In genomic region chr9:20205821-20206220, GRCh38 we compare ENCODE assay signal across 15 cellular contexts.
A peak's percentile ranks its signal among the peaks of the same experiment; 100 is the strongest.
DNase-seq lines count a peak whose midpoint lies in the region; ATAC-seq and TF ChIP-seq lines count a peak whose summit lies in the region.
"Had no signal": no experiment of that assay in that cellular context is flagged by ENCODE, and none has a peak within 500 bp of the region (broad histone marks: within the 10 kb centered on the region; RNA-seq: fewer than 3 reads in every experiment).

No MANE protein-coding gene starts in this region.

- H3K27ac ChIP-seq in GM23248 (no peak overlapping the region), smooth muscle cell (ENCODE audit: low read depth) (peak overlapping the region; percentile 51)
- H3K27ac ChIP-seq: BLaER1, SK-N-MC had no signal

- no peaks in the 10 kb centered on the region for H3K9me2 ChIP-seq in GM23248 (ENCODE audit: insufficient read depth)

- H4K20me1 ChIP-seq in GM23248 (ENCODE audit: insufficient read depth) = no peaks in the 10 kb centered on the region
- H4K20me1 ChIP-seq in smooth muscle cell (ENCODE audit: low read depth) = no peaks in the 10 kb centered on the region
- H4K20me1 ChIP-seq: BLaER1 had no signal

- in situ Hi-C loops in GM23248 (cut with MboI) = no loop called here

- TF ChIP-seq CTCF in fibroblast of mammary gland (conservative IDR thresholded peaks at IDR 0.05; ENCODE audit: control insufficient read depth, insufficient read depth, low read depth, low read length) = no peak
- no peak for TF ChIP-seq CTCF in smooth muscle cell (IDR thresholded peaks at IDR 0.05; ENCODE audit: borderline replicate concordance, insufficient read depth, poor library complexity, severe bottlenecking)

- ATAC-seq in HG03571 (IDR thresholded peaks at IDR 0.05; ENCODE audit: unreplicated experiment) = no peak

- no peak overlapping the region for H3K4me2 ChIP-seq in GM23248 (ENCODE audit: unreplicated experiment)
- no peak overlapping the region for H3K4me2 ChIP-seq in smooth muscle cell
- H3K4me2 ChIP-seq: BLaER1 had no signal

- H2AFZ ChIP-seq in GM23248 (no peak overlapping the region), smooth muscle cell (ENCODE audit: low read depth) (no peak overlapping the region)

- no peaks in the 10 kb centered on the region for H3K9me3 ChIP-seq in GM23248 (ENCODE audit: low read depth)
- no peaks in the 10 kb centered on the region for H3K9me3 ChIP-seq in adipocyte (ENCODE audit: control insufficient read depth, low read length)
- H3K9me3 ChIP-seq in smooth muscle cell (replicated peaks; ENCODE audit: low read depth) = no peaks in the 10 kb centered on the region
- H3K9me3 ChIP-seq: BLaER1 had no signal

- H3K4me3 ChIP-seq in GM23248 (no peak overlapping the region), adipocyte (ENCODE audit: low read length) (no peak overlapping the region), fibroblast of mammary gland (ENCODE audit: control insufficient read depth, low read depth, low read length) (no peak overlapping the region), smooth muscle cell (no peak overlapping the region)
- H3K4me3 ChIP-seq: BLaER1, SK-N-MC had no signal

- WGBS in GM23248 (ENCODE audit: low coverage in 1 of 2, low lambda C conversion rate in 2 of 2, missing lambda C conversion rate in 2 of 2), 2 experiments = 2% methylated on average over 2 of the region's 2 CpGs
- WGBS in smooth muscle cell (ENCODE audit: low lambda C conversion rate) = 66% methylated on average over 2 of the region's 2 CpGs

- H3K4me1 ChIP-seq in GM23248 (ENCODE audit: insufficient read depth) (peaks cover 7% of the 10 kb centered on the region; the same call in 1 of the 2 replicates), adipocyte (ENCODE audit: control insufficient read depth, insufficient read depth, low read length) (peaks cover 13% of the 10 kb centered on the region), smooth muscle cell (ENCODE audit: low read depth) (peaks cover 28% of the 10 kb centered on the region)
- H3K4me1 ChIP-seq: BLaER1 had no signal

- H3K9ac ChIP-seq in GM23248 (no peak overlapping the region), adipocyte (ENCODE audit: low read length) (no peak overlapping the region), smooth muscle cell (ENCODE audit: low read depth) (no peak overlapping the region)
- H3K9ac ChIP-seq: BLaER1 had no signal

- peak; percentile 64 for DNase-seq in GM23248
- peak; percentile 39 for DNase-seq in adipocyte (ENCODE audit: low read depth)
- DNase-seq in fibroblast of mammary gland (ENCODE audit: low read depth) = peak; percentile 74
- DNase-seq in smooth muscle cell (lab: John Stamatoyannopoulos, UW; ENCODE audit: unreplicated experiment) = no peak
- no peak for DNase-seq in GM19240 (ENCODE audit: insufficient read length, low spot score)
- DNase-seq in COR-L47 (lab: John Stamatoyannopoulos, UW) = no peak
- DNase-seq: CD8-positive, alpha-beta memory T cell; H7; NCI-H1436 treated with DMSO at 0.1 percent for 48 hours; NCI-H226; NCI-H526; NK-92 treated with Interleukin-12 subunit alpha and Interleukin-12 subunit beta, amount 100 ng/mL, for 24 hours had no signal

- H3K36me3 ChIP-seq in GM23248 (ENCODE audit: low read depth) = no peaks in the 10 kb centered on the region
- H3K36me3 ChIP-seq in adipocyte (ENCODE audit: control insufficient read depth, insufficient read depth, low read length, severe bottlenecking) = no peaks in the 10 kb centered on the region
- no peaks in the 10 kb centered on the region for H3K36me3 ChIP-seq in smooth muscle cell (ENCODE audit: low read depth)
- H3K36me3 ChIP-seq: BLaER1 had no signal

- H3K27me3 ChIP-seq in GM23248 (replicated peaks; ENCODE audit: insufficient read depth) (peaks cover 22% of the 10 kb centered on the region), adipocyte (replicated peaks; ENCODE audit: control insufficient read depth, insufficient read depth, low read length) (peaks cover 4% of the 10 kb centered on the region), smooth muscle cell (ENCODE audit: low read depth) (no peaks in the 10 kb centered on the region)
- H3K27me3 ChIP-seq: BLaER1 had no signal

- H3F3A ChIP-seq in GM23248 (ENCODE audit: insufficient read depth) (no peaks in the 10 kb centered on the region), smooth muscle cell (ENCODE audit: low read depth) (peaks cover 19% of the 10 kb centered on the region)

- H3K79me2 ChIP-seq in GM23248 (ENCODE audit: insufficient read depth) (no peaks in the 10 kb centered on the region), smooth muscle cell (ENCODE audit: low read depth) (peaks cover 4% of the 10 kb centered on the region)

Comparison
In these comparisons a context has a peak if more than half of its experiments do, and no peak if none do; other contexts are left out.
1. DNase-seq: peak in GM23248 (single experiment), adipocyte (single experiment) and fibroblast of mammary gland (single experiment); none in smooth muscle cell (single experiment), GM19240 (single experiment) and COR-L47 (single experiment).